Comparison of ENCODE assay signal across 13 cellular contexts in the genomic region with DNA sequence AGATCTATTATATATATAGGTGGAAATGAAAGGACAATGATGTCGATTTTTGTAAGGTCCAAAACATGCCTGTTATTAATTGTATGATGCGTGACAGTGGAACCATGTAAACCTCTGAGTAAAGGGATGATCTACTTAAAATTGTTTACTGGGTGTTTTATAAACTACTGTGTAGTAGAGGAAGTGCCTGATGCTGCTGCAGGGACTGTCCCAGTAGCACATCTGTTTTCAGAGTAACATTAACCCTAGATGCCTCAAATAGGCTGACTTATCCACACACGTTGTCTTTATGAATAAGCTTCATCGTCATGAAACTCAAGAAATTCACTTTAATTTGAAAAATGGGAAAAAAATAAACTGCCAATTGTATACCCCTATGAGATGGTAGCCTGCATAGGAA. TPM values are rescaled to one million over a fixed set of nuclear protein-coding genes. Genes with fewer than 3 reads are reported as not detected.
DNase-seq lines count a peak whose midpoint lies in the region; ATAC-seq and TF ChIP-seq lines count a peak whose summit lies in the region.
"Had no signal": no experiment of that assay in that cellular context is flagged by ENCODE, and none has a peak within 500 bp of the region (broad histone marks: within the 10 kb centered on the region; RNA-seq: fewer than 3 reads in every experiment).

No MANE protein-coding gene starts in this region.

- TF ChIP-seq POLR2A in upper lobe of left lung (IDR thresholded peaks at IDR 0.05) = no peak

- H4K20me1 ChIP-seq in Loucy (ENCODE audit: insufficient read depth, low read length, poor library complexity, severe bottlenecking) = peaks cover 3% of the 10 kb centered on the region

- no peak for DNase-seq in Calu3
- no peak for DNase-seq in effector memory CD8-positive, alpha-beta T cell
- DNase-seq in mucosa of gallbladder (ENCODE audit: low spot score) = no peak
- no peak for DNase-seq in upper lobe of left lung
- no peak for DNase-seq in NCI-H446 treated with DMSO at 0.1 percent for 48 hours (lab: John Stamatoyannopoulos, UW)
- DNase-seq in NCI-H526 (lab: John Stamatoyannopoulos, UW) = no peak
- DNase-seq: activated CD8-positive, alpha-beta memory T cell treated with anti-CD3 and anti-CD28 coated beads, Interleukin-2, amount 50 U/mL, for 48 hours; cerebellar nuclear complex; GM23248; MG63 had no signal

- H3K79me2 ChIP-seq in Loucy (ENCODE audit: insufficient read depth, low read length) = peaks cover 59% of the 10 kb centered on the region

- no peak overlapping the region for H2AFZ ChIP-seq in Loucy (ENCODE audit: low read length)
- H2AFZ ChIP-seq: GM23248 had no signal

- H3K36me3 Mint-ChIP-seq in Calu3 (ENCODE audit: insufficient read depth, unreplicated experiment) = peaks cover 23% of the 10 kb centered on the region
- H3K36me3 Mint-ChIP-seq in effector memory CD8-positive, alpha-beta T cell (ENCODE audit: insufficient read depth) = peaks cover 17% of the 10 kb centered on the region
- H3K36me3 Mint-ChIP-seq: stimulated activated memory B cell treated with anti-CD40 and anti-IgM and Interleukin-4, amounts not matched to agents 10 μg/mL and 1 μg/mL and 100 μg/mL, for 72 hours had no signal

- CTCF ChIA-PET in Calu3 (lab: Charles Lee) = no interaction called here

- no peak overlapping the region for H3K4me3 Mint-ChIP-seq in Calu3 (ENCODE audit: low read depth, unreplicated experiment)
- H3K4me3 Mint-ChIP-seq in effector memory CD8-positive, alpha-beta T cell = peak overlapping the region; percentile 94 to 96

- no peak overlapping the region for H3K27ac Mint-ChIP-seq in Calu3 (ENCODE audit: unreplicated experiment)
- H3K27ac Mint-ChIP-seq in effector memory CD8-positive, alpha-beta T cell = peak overlapping the region; percentile 90 to 94
- H3K27ac Mint-ChIP-seq: stimulated activated memory B cell treated with anti-CD40 and anti-IgM and Interleukin-4, amounts not matched to agents 10 μg/mL and 1 μg/mL and 100 μg/mL, for 72 hours had no signal

- H3K9me2 ChIP-seq in Loucy (replicated peaks; ENCODE audit: low read depth, low read length) = no peaks in the 10 kb centered on the region

- WGBS in upper lobe of left lung, 2 donors = 73 to 77% methylated on average over 4 of the region's 4 CpGs

- H3K9ac ChIP-seq in Loucy (ENCODE audit: low read depth, low read length, poor library complexity, severe bottlenecking) = peak overlapping the region; percentile 76
- H3K9ac ChIP-seq: GM23248 had no signal

- H3K9me3 ChIP-seq in Loucy (ENCODE audit: insufficient read depth, low read depth, low read length) (no peaks in the 10 kb centered on the region), upper lobe of left lung (no peaks in the 10 kb centered on the region)

- intact Hi-C loops in Calu3 (cut with micrococcal nuclease; ENCODE audit: unreplicated experiment) = loop anchor here (2.0 kb wide), 1 partner anchor 53 kb away; no protein-coding TSS in a partner anchor

- H3K36me3 ChIP-seq in Loucy (ENCODE audit: insufficient read depth, low read length) (no peaks in the 10 kb centered on the region), upper lobe of left lung (no peaks in the 10 kb centered on the region)
- H3K36me3 ChIP-seq: MG63 had no signal

- H3K4me1 Mint-ChIP-seq in Calu3 (ENCODE audit: low read depth, unreplicated experiment) = peaks cover 35% of the 10 kb centered on the region
- peaks cover 39 to 63% of the 10 kb centered on the region in 2 donors for H3K4me1 Mint-ChIP-seq in effector memory CD8-positive, alpha-beta T cell (ENCODE audit: low read depth in 2 of 2)

- H3K9me3 Mint-ChIP-seq in Calu3 (ENCODE audit: low read depth, unreplicated experiment) = no peaks in the 10 kb centered on the region
- H3K9me3 Mint-ChIP-seq in effector memory CD8-positive, alpha-beta T cell = no peaks in the 10 kb centered on the region
- H3K9me3 Mint-ChIP-seq: stimulated activated memory B cell treated with anti-CD40 and anti-IgM and Interleukin-4, amounts not matched to agents 10 μg/mL and 1 μg/mL and 100 μg/mL, for 72 hours had no signal

- peaks cover 8% of the 10 kb centered on the region; the same call in 1 of the 2 replicates for H3F3A ChIP-seq in Loucy (ENCODE audit: low read depth)

- H3K4me2 ChIP-seq in Loucy (ENCODE audit: low read depth, low read length, poor library complexity, severe bottlenecking) = peak overlapping the region; percentile 96

- TF ChIP-seq CTCF in Calu3 (IDR thresholded peaks at IDR 0.05; ENCODE audit: unreplicated experiment) (no peak), Loucy (conservative IDR thresholded peaks at IDR 0.05; ENCODE audit: low read length) (no peak), upper lobe of left lung (IDR thresholded peaks at IDR 0.05) (no peak)

- no peak overlapping the region for H3K27ac ChIP-seq in upper lobe of left lung
- H3K27ac ChIP-seq: GM23248 had no signal

- peak; percentile 23 for ATAC-seq in GM18870 (IDR thresholded peaks at IDR 0.05; ENCODE audit: unreplicated experiment)
- ATAC-seq in effector memory CD8-positive, alpha-beta T cell (replicated peaks) = peak; percentile 7
- ATAC-seq in upper lobe of left lung (ENCODE audit: low FRiP score in 2 of 2) = no peak
- ATAC-seq: stimulated activated memory B cell treated with anti-CD40 and anti-IgM and Interleukin-4, amounts not matched to agents 10 μg/mL and 1 μg/mL and 100 μg/mL, for 72 hours had no signal

- no peaks in the 10 kb centered on the region for H3K27me3 ChIP-seq in Loucy (ENCODE audit: insufficient read depth, low read length, poor library complexity, severe bottlenecking)
- H3K27me3 ChIP-seq in upper lobe of left lung = peaks cover 0 to 10% (median 4%) of the 10 kb centered on the region in 4 donors

- H3K4me1 ChIP-seq in Loucy (ENCODE audit: insufficient read depth, low read length, poor library complexity, severe bottlenecking) (peaks cover 54% of the 10 kb centered on the region), upper lobe of left lung (peaks cover 10 to 24% (median 15%) of the 10 kb centered on the region in 4 donors)

- TSS peak; percentile 33 for BruUV-seq in Calu3 (replicated peaks; lab: Mats Ljungman, UMichigan)

- no peak for TF ChIP-seq EP300 in upper lobe of left lung (IDR thresholded peaks at IDR 0.05)

- H3K27me3 Mint-ChIP-seq in Calu3 (ENCODE audit: unreplicated experiment) = no peaks in the 10 kb centered on the region
- no peaks in the 10 kb centered on the region for H3K27me3 Mint-ChIP-seq in effector memory CD8-positive, alpha-beta T cell

- H3K4me3 ChIP-seq in Loucy (ENCODE audit: low read length, poor library complexity, severe bottlenecking) (peak overlapping the region; percentile 83), upper lobe of left lung (no peak overlapping the region)
- H3K4me3 ChIP-seq: GM23248, MG63 had no signal

RNA-seq across cellular contexts. Expression of gene CAMK4, which starts 1.7 kb away (rescaled TPM):
- 19.4 and 23.3 TPM in 2 replicates for total RNA-seq in Calu3 (2022)
- 5.0 TPM for total RNA-seq in mucosa of gallbladder
- 10 to 100 TPM in 1 of 6 donors, 1 to 10 TPM in 5; 1.8 to 36.7 (median 2.2) TPM for total RNA-seq in upper lobe of left lung

Comparison
In these comparisons a context has a peak if more than half of its experiments do, and no peak if none do; other contexts are left out.
1. ATAC-seq: peak in GM18870 (single experiment) and effector memory CD8-positive, alpha-beta T cell (single experiment); none in upper lobe of left lung (0 of 2).